ENCODE assay signal across 28 cellular contexts in the genomic region with DNA sequence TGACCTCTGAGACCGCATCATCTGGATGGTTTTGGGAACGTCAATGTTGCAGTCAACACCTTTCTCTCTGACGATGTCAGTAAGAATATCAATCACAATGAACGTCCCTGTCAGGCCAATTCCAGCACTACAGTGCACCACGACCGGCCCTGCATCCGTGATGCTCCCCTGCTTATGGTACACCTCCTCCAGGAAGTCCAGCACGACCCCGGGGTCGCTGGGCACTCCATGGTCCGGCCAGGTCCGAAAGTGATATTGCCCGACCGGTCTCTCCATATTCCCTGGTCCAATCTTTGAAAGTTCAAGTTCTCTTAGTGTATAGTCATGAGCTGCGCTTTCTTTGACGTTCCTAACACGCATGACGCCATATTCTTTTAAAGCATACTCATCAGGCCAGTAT.
"Had no signal": no experiment of that assay in that cellular context is flagged by ENCODE, and none has a peak within 500 bp of the region (broad histone marks: within the 10 kb centered on the region; RNA-seq: fewer than 3 reads in every experiment).

No MANE protein-coding gene starts in this region.

- DNase-seq: colonic mucosa; cortex of kidney; dermis blood vessel endothelial cell; dorsolateral prefrontal cortex; effector CD4-positive, alpha-beta T cell; effector CD8-positive, alpha-beta T cell; effector memory CD4-positive, alpha-beta T cell; effector memory CD8-positive, alpha-beta T cell; endodermal cell; erythroblast; esophagus squamous epithelium; foreskin fibroblast; foreskin keratinocyte; foreskin melanocyte; gastrocnemius medialis; glutamatergic neuron; head of caudate nucleus; heart left ventricle; heart right ventricle had no signal

- H3K27me3 ChIP-seq: colonic mucosa, dorsolateral prefrontal cortex, esophagus muscularis mucosa, esophagus squamous epithelium, foreskin keratinocyte, gastrocnemius medialis, gastroesophageal sphincter, heart left ventricle, heart right ventricle, hepatocyte had no signal

- H3K36me3 ChIP-seq: colonic mucosa, esophagus muscularis mucosa, esophagus squamous epithelium, gastrocnemius medialis, gastroesophageal sphincter, heart left ventricle, heart right ventricle had no signal

- H3K4me1 ChIP-seq: colonic mucosa, esophagus muscularis mucosa, esophagus squamous epithelium, foreskin keratinocyte, gastrocnemius medialis, gastroesophageal sphincter, heart left ventricle, heart right ventricle had no signal

- H3K27ac ChIP-seq: colonic mucosa, coronary artery, dorsolateral prefrontal cortex, epithelial cell of prostate, esophagus muscularis mucosa, esophagus squamous epithelium, foreskin keratinocyte, gastrocnemius medialis, gastroesophageal sphincter, heart left ventricle, heart right ventricle, hepatocyte had no signal

- H3K9me3 ChIP-seq: colonic mucosa, esophagus muscularis mucosa, gastrocnemius medialis, gastroesophageal sphincter had no signal

- ATAC-seq: effector memory CD8-positive, alpha-beta T cell; esophagus mucosa; foreskin keratinocyte; gastrocnemius medialis; gastroesophageal sphincter; heart left ventricle; heart right ventricle had no signal

- FAIRE-seq: endometrium, endothelial cell of umbilical vein, frontal cortex had no signal

- H2AFZ ChIP-seq: hepatocyte had no signal

- H3K4me3 ChIP-seq: colonic mucosa, coronary artery, dorsolateral prefrontal cortex, esophagus muscularis mucosa, esophagus squamous epithelium, gastrocnemius medialis, gastroesophageal sphincter, heart left ventricle, heart right ventricle, hepatocyte had no signal

- H3K79me2 ChIP-seq: hepatocyte had no signal

- H3K4me2 ChIP-seq: hepatocyte had no signal
